8 cellular contexts compared by ENCODE assay signal in the genomic region with DNA sequence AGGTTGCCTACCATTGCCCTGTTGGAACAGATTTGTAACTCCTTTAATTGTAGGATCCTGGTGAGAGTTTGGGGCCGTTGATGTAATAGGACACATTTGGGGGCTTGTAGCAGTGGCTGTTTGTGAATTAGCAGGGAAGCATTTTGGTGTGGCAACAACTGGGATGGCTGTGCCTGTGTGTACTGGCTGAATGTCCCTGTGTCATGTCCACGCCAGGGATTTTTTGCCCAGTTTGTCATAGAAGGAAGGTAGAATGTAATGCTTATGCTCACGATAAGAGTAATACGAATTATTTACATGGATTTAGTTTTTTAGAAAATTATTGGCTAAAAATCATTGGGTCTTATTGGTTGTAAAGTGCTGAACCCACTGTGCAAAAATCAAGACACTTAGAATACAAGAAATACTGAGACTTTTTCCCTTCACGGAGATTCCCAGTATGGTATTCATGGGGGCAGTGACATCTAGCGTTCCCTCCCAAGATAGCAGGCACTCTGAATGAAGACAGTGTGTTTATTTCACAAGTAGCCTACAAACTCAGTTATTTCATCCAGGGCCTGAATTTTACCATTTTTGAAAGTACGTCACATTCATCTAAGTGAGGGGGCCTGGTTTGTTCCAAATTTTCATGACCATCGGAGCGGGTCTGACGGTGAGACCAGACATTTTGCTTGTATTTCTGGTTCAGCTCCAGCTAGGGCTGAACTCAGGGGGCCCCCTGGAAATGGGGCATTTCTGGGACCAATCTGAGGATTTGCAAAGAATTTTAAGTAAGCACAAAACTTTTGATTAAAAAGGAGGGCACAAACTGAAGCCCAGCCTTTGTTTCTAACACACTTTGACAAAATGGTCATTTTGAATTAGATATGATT.
DNase-seq lines count a peak whose midpoint lies in the region; ATAC-seq lines count a peak whose summit lies in the region.

No MANE protein-coding gene starts in this region.

- H3K4me2 ChIP-seq in neuronal stem cell (ENCODE audit: insufficient read depth, low read length, poor library complexity, severe bottlenecking): no peak overlapping the region

- no peaks in the 10 kb centered on the region for H3K36me3 ChIP-seq in neuronal stem cell (replicated peaks in 1 of 2; ENCODE audit: control insufficient read depth in 2 of 2, insufficient read depth in 2 of 2, low read length in 2 of 2)

- H3K79me1 ChIP-seq in neuronal stem cell (ENCODE audit: low read depth, low read length): no peaks in the 10 kb centered on the region

- DNase-seq in SIG-M5 treated with dmso at 0.1 percent for 504 hours (lab: John Stamatoyannopoulos, UW; ENCODE audit: unreplicated experiment): peak; percentile 19
- DNase-seq in SIG-M5 (lab: John Stamatoyannopoulos, UW): no peak
- peak; percentile 3 to 12 for DNase-seq in SW 1271 (lab: John Stamatoyannopoulos, UW)
- peak; percentile 86 for DNase-seq in fibroblast of peridontal ligament (ENCODE audit: extremely low read depth)
- DNase-seq in neuronal stem cell (ENCODE audit: low spot score): peak; percentile 48

- no peak overlapping the region for H2BK12ac ChIP-seq in neuronal stem cell (ENCODE audit: low read length)

- no peak overlapping the region for H4K8ac ChIP-seq in neuronal stem cell (ENCODE audit: low read depth, low read length)

- H3K4ac ChIP-seq in neuronal stem cell (ENCODE audit: low read length): no peak overlapping the region

- no peak overlapping the region for H4K91ac ChIP-seq in neuronal stem cell (ENCODE audit: low read depth, low read length, poor library complexity)

- H3K4me3 ChIP-seq in neuronal stem cell (ENCODE audit: low read length in 2 of 2): no peak overlapping the region

- H2AFZ ChIP-seq in neuronal stem cell (ENCODE audit: low read length): no peak overlapping the region

- H2BK15ac ChIP-seq in neuronal stem cell (ENCODE audit: low read length): no peak overlapping the region

- no peak overlapping the region for H3K9ac ChIP-seq in neuronal stem cell (ENCODE audit: low read depth, low read length, poor library complexity)

- H2AK5ac ChIP-seq in neuronal stem cell (ENCODE audit: low read depth, low read length): no peak overlapping the region

- H2BK120ac ChIP-seq in neuronal stem cell (ENCODE audit: low read depth, low read length): no peak overlapping the region

- no peaks in the 10 kb centered on the region for H3K27me3 ChIP-seq in neuronal stem cell (ENCODE audit: control insufficient read depth in 3 of 3, insufficient read depth in 3 of 3, low read depth in 1 of 3, low read length in 3 of 3)

- no peaks in the 10 kb centered on the region for H3K9me3 ChIP-seq in neuronal stem cell (replicated peaks in 1 of 2; ENCODE audit: control insufficient read depth in 2 of 2, insufficient read depth in 1 of 2, low read depth in 1 of 2, low read length in 2 of 2)

- H2BK5ac ChIP-seq in neuronal stem cell (ENCODE audit: low read length): no peak overlapping the region

- H3K23ac ChIP-seq in neuronal stem cell (ENCODE audit: low read depth, low read length, poor library complexity): no peak overlapping the region

- no peaks in the 10 kb centered on the region for H3K4me1 ChIP-seq in neuronal stem cell (ENCODE audit: control insufficient read depth in 2 of 2, insufficient read depth in 1 of 2, low read depth in 1 of 2, low read length in 2 of 2)

- ATAC-seq in HG03342 (IDR thresholded peaks at IDR 0.05; ENCODE audit: unreplicated experiment) (peak; percentile 62), GM18870 (IDR thresholded peaks at IDR 0.05; ENCODE audit: unreplicated experiment) (no peak), HG03196 (IDR thresholded peaks at IDR 0.05; ENCODE audit: unreplicated experiment) (no peak)

- H3K14ac ChIP-seq in neuronal stem cell (ENCODE audit: low read length): no peak overlapping the region

- H3K18ac ChIP-seq in neuronal stem cell (ENCODE audit: low read length): no peak overlapping the region

- H3K27ac ChIP-seq in neuronal stem cell (replicated peaks; ENCODE audit: low read length): no peak overlapping the region

- no CpG with 5 or more reads among the region's 10 CpGs for WGBS in neuronal stem cell (ENCODE audit: extremely low coverage in 2 of 2, insufficient read length in 2 of 2, insufficient replicate concordance in 1 of 2), 2 donors
